ENCODE assay signal across 22 cellular contexts in genomic region chr5:163190283-163190682, GRCh38.
A peak's percentile ranks its signal among the peaks of the same experiment; 100 is the strongest.
DNase-seq lines count a peak whose midpoint lies in the region; ATAC-seq lines count a peak whose summit lies in the region.
"Had no signal": no experiment of that assay in that cellular context is flagged by ENCODE, and none has a peak within 500 bp of the region (broad histone marks: within the 10 kb centered on the region; RNA-seq: fewer than 3 reads in every experiment).

No MANE protein-coding gene starts in this region.

- H3K36me3 Mint-ChIP-seq in T-helper 17 cell (ENCODE audit: low read depth) = no peaks in the 10 kb centered on the region
- H3K36me3 Mint-ChIP-seq: memory B cell had no signal

- no peak overlapping the region for H3K4me3 Mint-ChIP-seq in T-helper 17 cell
- H3K4me3 Mint-ChIP-seq: memory B cell, natural killer cell had no signal

- no peak overlapping the region for H3K27ac Mint-ChIP-seq in T-helper 17 cell
- H3K27ac Mint-ChIP-seq: memory B cell, natural killer cell had no signal

- no peaks in the 10 kb centered on the region for H3K27me3 Mint-ChIP-seq in T-helper 17 cell
- H3K27me3 Mint-ChIP-seq: memory B cell had no signal

- no peaks in the 10 kb centered on the region for H3K9me3 ChIP-seq in T-helper 17 cell (ENCODE audit: control insufficient read depth, low read length, poor library complexity, severe bottlenecking)
- H3K9me3 ChIP-seq: ascending aorta, BE2C, thoracic aorta had no signal

- ATAC-seq in GM18870 (IDR thresholded peaks at IDR 0.05; ENCODE audit: unreplicated experiment) (peak; percentile 71), GM21529 (IDR thresholded peaks at IDR 0.05; ENCODE audit: unreplicated experiment) (peak; percentile 74), HG03342 (IDR thresholded peaks at IDR 0.05; ENCODE audit: unreplicated experiment) (peak; percentile 54), T-helper 17 cell (no peak)
- ATAC-seq: K562, natural killer cell had no signal

- DNase-seq in RPMI8226 (peak; percentile 49), activated T-cell treated with anti-CD3 and anti-CD28 coated beads for 4 hours (no peak), T-helper 17 cell (no peak), superior temporal gyrus (ENCODE audit: extremely low spot score) (no peak)
- DNase-seq: activated CD8-positive, alpha-beta memory T cell treated with anti-CD3 and anti-CD28 coated beads, Interleukin-2, amount 50 U/mL, for 4 hours; activated naive CD4-positive, alpha-beta T cell; BE2C; EL; GOT3; kidney; natural killer cell; NCI-H1105 treated with DMSO at 0.1 percent for 48 hours; NCI-H526 treated with DMSO at 0.1 percent for 48 hours; small intestine; T-helper 9 cell had no signal

- no peaks in the 10 kb centered on the region for H3K4me1 Mint-ChIP-seq in T-helper 17 cell
- H3K4me1 Mint-ChIP-seq: memory B cell, natural killer cell had no signal
